Comparison of ENCODE assay signal across 8 cellular contexts in the genomic region with DNA sequence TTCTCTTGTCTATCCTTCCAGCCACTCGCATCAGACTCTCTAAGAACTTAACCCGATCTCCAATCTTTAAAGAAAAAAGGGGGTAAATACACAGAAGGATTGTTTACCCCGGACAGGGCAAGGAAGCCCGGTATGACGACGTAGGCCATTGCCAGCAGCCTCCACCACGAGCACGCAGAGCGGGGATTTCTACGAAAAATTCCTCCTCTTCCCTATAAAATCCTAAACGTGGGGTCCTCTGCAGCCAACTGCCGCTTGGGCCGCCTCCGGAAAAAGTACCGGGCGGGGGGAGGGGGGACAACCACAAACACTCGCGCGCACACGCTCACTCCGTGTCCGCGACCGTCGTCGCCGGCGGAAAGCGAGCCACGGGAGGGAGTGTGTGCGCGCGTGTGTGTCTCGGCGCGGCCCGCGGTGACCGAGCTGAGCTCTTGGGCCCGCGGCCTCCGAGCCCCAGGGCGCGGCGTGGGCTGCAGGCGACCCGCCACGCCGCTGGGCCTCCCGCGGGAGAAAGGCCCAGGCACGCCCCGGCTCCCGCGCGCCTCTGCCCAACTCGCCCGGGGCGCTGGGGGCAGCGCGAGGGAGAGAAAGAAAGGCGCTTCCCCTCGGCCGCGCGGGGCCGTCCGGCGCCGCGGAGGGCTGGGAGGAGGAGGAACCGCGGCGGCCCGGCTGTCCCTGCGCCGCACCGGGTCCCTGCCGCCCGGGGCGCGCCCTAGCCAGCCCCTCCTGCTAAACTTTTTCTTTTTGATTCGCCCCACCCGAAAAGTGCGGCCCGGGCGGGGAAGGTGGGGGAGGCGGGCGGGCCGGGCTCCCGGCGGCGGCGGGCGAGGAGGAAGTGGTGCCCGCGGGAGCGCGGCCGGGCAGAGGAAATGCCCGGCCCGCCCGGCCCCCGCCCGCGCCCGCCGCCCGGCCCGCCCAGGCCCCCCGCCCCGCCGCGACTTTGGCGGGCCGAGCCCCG. TPM values are rescaled to one million over a fixed set of nuclear protein-coding genes. Genes with fewer than 3 reads are reported as not detected.
A peak's percentile ranks its signal among the peaks of the same experiment; 100 is the strongest.
DNase-seq lines count a peak whose midpoint lies in the region; ATAC-seq and TF ChIP-seq lines count a peak whose summit lies in the region.

No MANE protein-coding gene starts in this region.

- peaks cover 79% of the 10 kb centered on the region for H3K27me3 Mint-ChIP-seq in stimulated activated naive CD8-positive, alpha-beta T cell treated with anti-CD3 and anti-CD28 coated beads, Interleukin-15, amount 100 ng/mL, for 72 hours

- H3K36me3 ChIP-seq in A673 (ENCODE audit: insufficient read depth, low read length, poor library complexity, severe bottlenecking) = no peaks in the 10 kb centered on the region
- H3K36me3 ChIP-seq in GM06990 (ENCODE audit: control insufficient read depth, insufficient read depth, low read length) = no peaks in the 10 kb centered on the region
- no peaks in the 10 kb centered on the region for H3K36me3 ChIP-seq in Peyer's patch
- H3K36me3 ChIP-seq in left lung = no peaks in the 10 kb centered on the region

- H3K27me3 ChIP-seq in A673 (replicated peaks; ENCODE audit: insufficient read depth, low read depth, low read length, poor library complexity) = no peaks in the 10 kb centered on the region
- H3K27me3 ChIP-seq in GM06990 (replicated peaks; ENCODE audit: control insufficient read depth, insufficient read depth, low read length) = no peaks in the 10 kb centered on the region; the same call in 1 of the 2 replicates
- no peaks in the 10 kb centered on the region for H3K27me3 ChIP-seq in Peyer's patch
- H3K27me3 ChIP-seq in left lung = peaks cover 0 to 15% of the 10 kb centered on the region in 2 donors

- H3K9me3 ChIP-seq in A673 (ENCODE audit: low read depth, low read length, poor library complexity, severe bottlenecking) = no peaks in the 10 kb centered on the region
- no peaks in the 10 kb centered on the region for H3K9me3 ChIP-seq in Peyer's patch
- H3K9me3 ChIP-seq in left lung = no peaks in the 10 kb centered on the region

- TF ChIP-seq POLR2A in Peyer's patch (IDR thresholded peaks at IDR 0.05) = peak; percentile 59 to 69

- DNase-seq in A673 (ENCODE audit: low spot score) (peak; percentile 63), GM06990 (ENCODE audit: extremely low read depth, insufficient read length) (no peak), Peyer's patch (peak in 2 of 3 donors; percentile 63 to 79), dedifferentiated amniotic fluid mesenchymal stem cell (ENCODE audit: extremely low spot score) (peak; percentile 16), left lung (peak; percentile 52 to 91)
- DNase-seq in stimulated activated naive CD8-positive, alpha-beta T cell treated with anti-CD3 and anti-CD28 coated beads, Interleukin-15, amount 100 ng/mL, for 72 hours = peak in 1 of 2 donors; percentile 20
- DNase-seq in stimulated activated CD4-positive, alpha-beta T cell treated with anti-CD3 and anti-CD28 coated beads, Interleukin-2, amount 100 ng/mL, for 48 hours = no peak
- no peak for DNase-seq in activated CD4-positive, alpha-beta T cell treated with anti-CD3 and anti-CD28 coated beads for 48 hours

- CTCF ChIA-PET in A673 (lab: Charles Lee) = no interaction called here

- peak overlapping the region; percentile 91 for H3K4me3 ChIP-seq in A673 (ENCODE audit: low read depth, low read length, poor library complexity, severe bottlenecking)
- H3K4me3 ChIP-seq in GM06990 (replicated peaks; ENCODE audit: low read depth, low read length) = peak overlapping the region; percentile 45
- H3K4me3 ChIP-seq in Peyer's patch = peak overlapping the region; percentile 58 to 91 (median 68)
- H3K4me3 ChIP-seq in left lung = peak overlapping the region; percentile 64 to 83

- H3K4me3 Mint-ChIP-seq in stimulated activated naive CD8-positive, alpha-beta T cell treated with anti-CD3 and anti-CD28 coated beads, Interleukin-15, amount 100 ng/mL, for 72 hours = peak overlapping the region; percentile 42 to 69

- H3K9me3 Mint-ChIP-seq in stimulated activated naive CD8-positive, alpha-beta T cell treated with anti-CD3 and anti-CD28 coated beads, Interleukin-15, amount 100 ng/mL, for 72 hours = no peaks in the 10 kb centered on the region

- H3K27ac ChIP-seq in A673 (ENCODE audit: low read depth, low read length, poor library complexity, severe bottlenecking) (peak overlapping the region; percentile 91), Peyer's patch (peak overlapping the region; percentile 76 to 99 (median 94)), left lung (peak overlapping the region; percentile 97)

- H3K27ac Mint-ChIP-seq in stimulated activated naive CD8-positive, alpha-beta T cell treated with anti-CD3 and anti-CD28 coated beads, Interleukin-15, amount 100 ng/mL, for 72 hours = no peak overlapping the region

- peak; percentile 13 for ATAC-seq in left lung
- peak; percentile 56 for ATAC-seq in stimulated activated naive CD8-positive, alpha-beta T cell treated with anti-CD3 and anti-CD28 coated beads, Interleukin-15, amount 100 ng/mL, for 72 hours

- POLR2A ChIA-PET in A673 (lab: Charles Lee; ENCODE audit: low non-redundant PET) = no interaction called here

- no TSS peak for BruUV-seq in A673 (replicated peaks; lab: Mats Ljungman, UMichigan)

- intact Hi-C loops in A673 (cut with micrococcal nuclease; ENCODE audit: unreplicated experiment) = loop anchor here (10.0 kb wide), 1 partner anchor 104 kb away; no protein-coding TSS in a partner anchor
- intact Hi-C loops in left lung (cut with DNase I) = loop anchor here in 1 of 2 donors (10.0 kb wide), 1 partner anchor 104 kb away; no protein-coding TSS in a partner anchor

- no peak for TF ChIP-seq CTCF in A673 (conservative IDR thresholded peaks at IDR 0.05; ENCODE audit: low read depth, low read length)
- TF ChIP-seq CTCF in GM06990 (IDR thresholded peaks at IDR 0.05; ENCODE audit: insufficient read depth, low read length, poor library complexity, severe bottlenecking) = no peak
- TF ChIP-seq CTCF in Peyer's patch (IDR thresholded peaks at IDR 0.05) = no peak
- TF ChIP-seq CTCF in left lung (IDR thresholded peaks at IDR 0.05) = no peak

- H3K4me1 ChIP-seq in A673 (ENCODE audit: insufficient read depth, low read length, poor library complexity, severe bottlenecking) (peaks cover 41% of the 10 kb centered on the region), Peyer's patch (peaks cover 3 to 47% (median 10%) of the 10 kb centered on the region in 4 donors), left lung (peaks cover 33 to 51% of the 10 kb centered on the region in 2 donors)

- H3K4me1 Mint-ChIP-seq in stimulated activated naive CD8-positive, alpha-beta T cell treated with anti-CD3 and anti-CD28 coated beads, Interleukin-15, amount 100 ng/mL, for 72 hours = no peaks in the 10 kb centered on the region

RNA-seq across cellular contexts. Expression of a gene that starts 1.6 kb away (rescaled TPM):
- total RNA-seq in A673 (2021) (77.8 and 81.7 TPM in 2 replicates), Peyer's patch (10 to 100 TPM; 53.6 to 83.8 (median 64.7) TPM), left lung (10 to 100 TPM; 71.2 to 77.6 TPM)

Comparison
In these comparisons a context has a peak if more than half of its experiments do, and no peak if none do; other contexts are left out.
1. DNase-seq: peak in A673 (single experiment), Peyer's patch (2 of 3), dedifferentiated amniotic fluid mesenchymal stem cell (single experiment) and left lung (2 of 2); none in GM06990 (single experiment), stimulated activated CD4-positive, alpha-beta T cell treated with anti-CD3 and anti-CD28 coated beads, Interleukin-2, amount 100 ng/mL, for 48 hours (0 of 2) and activated CD4-positive, alpha-beta T cell treated with anti-CD3 and anti-CD28 coated beads for 48 hours (single experiment).
2. Peak in every context shown above with its lines, with median percentiles within 50 percentile points of each other: H3K27ac ChIP-seq and H3K4me3 ChIP-seq.